ENCODE assay signal across 8 cellular contexts in the genomic region with DNA sequence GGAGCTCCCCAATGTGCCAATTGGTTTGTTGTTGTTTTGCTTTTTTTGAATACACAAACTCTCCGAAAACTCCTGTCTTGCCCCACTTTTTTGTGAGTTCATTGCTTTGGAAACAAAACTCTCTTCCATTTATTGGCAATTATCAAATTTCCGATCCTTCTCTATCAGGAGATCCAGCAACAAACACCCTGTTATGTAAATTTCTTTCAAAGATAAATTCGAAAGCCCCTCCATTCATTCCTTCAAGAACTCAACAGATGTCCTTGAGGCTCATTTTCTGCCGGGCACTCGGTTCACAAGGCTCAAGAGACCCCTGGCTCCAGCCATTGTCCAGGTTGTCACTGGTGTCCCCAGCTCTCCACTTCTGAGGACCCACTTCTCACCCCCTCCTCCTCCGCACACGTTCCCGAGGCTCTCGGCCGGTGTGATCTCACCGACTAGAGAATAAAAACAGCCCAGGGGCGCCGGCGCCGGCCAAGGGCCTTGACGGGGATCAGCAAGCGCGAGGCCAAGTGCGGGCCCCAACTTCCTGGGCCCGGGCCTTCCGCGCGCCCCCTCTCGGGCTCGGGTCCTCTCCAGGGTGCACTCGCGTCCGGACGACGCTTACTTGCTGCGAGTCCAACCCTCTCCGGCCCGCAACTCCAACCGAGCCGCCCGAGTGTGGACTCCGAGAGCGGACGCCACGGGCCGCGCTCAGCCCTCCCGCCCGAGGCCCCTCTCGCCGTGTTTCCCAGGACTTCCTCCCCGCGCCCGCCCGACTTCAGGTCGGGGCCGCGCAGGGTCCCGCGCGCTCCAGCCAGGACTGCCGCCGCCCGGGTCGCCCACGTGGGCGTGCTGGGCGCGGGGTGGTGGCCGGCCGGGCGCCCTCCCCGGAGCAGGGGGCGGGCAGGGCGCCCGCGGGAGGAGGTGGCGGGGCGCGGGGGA. TPM values are rescaled to one million over a fixed set of nuclear protein-coding genes. Genes with fewer than 3 reads are reported as not detected.
DNase-seq lines count a peak whose midpoint lies in the region; ATAC-seq and TF ChIP-seq lines count a peak whose summit lies in the region.

No MANE protein-coding gene starts in this region.

- DNase-seq in CD4-positive, CD25-positive, alpha-beta regulatory T cell = peak in 1 of 3 donors; percentile 30
- DNase-seq in NAMALWA (ENCODE audit: low spot score) = peak; percentile 69
- no peak for DNase-seq in right atrium auricular region (ENCODE audit: low spot score)
- DNase-seq in gastrocnemius medialis = peak in 1 of 2 donors; percentile 51
- no peak for DNase-seq in glomerular visceral epithelial cell (ENCODE audit: extremely low spot score)
- DNase-seq in NCI-H2171 (lab: John Stamatoyannopoulos, UW) = no peak

- H3K4me3 Mint-ChIP-seq in CD4-positive, CD25-positive, alpha-beta regulatory T cell = peak overlapping the region; percentile 72 to 91 (median 86)
- H3K4me3 Mint-ChIP-seq in activated naive CD8-positive, alpha-beta T cell = peak overlapping the region; percentile 74

- peaks cover under 1% of the 10 kb centered on the region for H3K36me3 ChIP-seq in CD4-positive, CD25-positive, alpha-beta regulatory T cell (ENCODE audit: control insufficient read depth, insufficient read depth, low read length)
- H3K36me3 ChIP-seq in right atrium auricular region (no peaks in the 10 kb centered on the region), gastrocnemius medialis (no peaks in the 10 kb centered on the region)

- peaks cover 12% of the 10 kb centered on the region for H3K27me3 Mint-ChIP-seq in CD4-positive, CD25-positive, alpha-beta regulatory T cell
- no peaks in the 10 kb centered on the region for H3K27me3 Mint-ChIP-seq in activated naive CD8-positive, alpha-beta T cell

- peak overlapping the region; percentile 26 for H3K4me3 ChIP-seq in CD4-positive, CD25-positive, alpha-beta regulatory T cell (ENCODE audit: low read depth, low read length)
- H3K4me3 ChIP-seq in right atrium auricular region = peak overlapping the region; percentile 87 to 90
- peak overlapping the region; percentile 71 to 98 (median 84) for H3K4me3 ChIP-seq in gastrocnemius medialis

- peak; percentile 2 to 19 for ATAC-seq in CD4-positive, CD25-positive, alpha-beta regulatory T cell (ENCODE audit: low read depth in 2 of 2)
- peak; percentile 23 for ATAC-seq in GM21381 (IDR thresholded peaks at IDR 0.05; ENCODE audit: unreplicated experiment)
- peak; percentile 4 for ATAC-seq in gastrocnemius medialis

- H3K27me3 ChIP-seq in CD4-positive, CD25-positive, alpha-beta regulatory T cell (ENCODE audit: control insufficient read depth, insufficient read depth, low read length) = no peaks in the 10 kb centered on the region
- H3K27me3 ChIP-seq in right atrium auricular region (no peaks in the 10 kb centered on the region), gastrocnemius medialis (no peaks in the 10 kb centered on the region)

- peaks cover 6 to 53% (median 39%) of the 10 kb centered on the region in 4 donors for H3K4me1 Mint-ChIP-seq in CD4-positive, CD25-positive, alpha-beta regulatory T cell
- H3K4me1 Mint-ChIP-seq in activated naive CD8-positive, alpha-beta T cell (ENCODE audit: low read depth) = peaks cover 41% of the 10 kb centered on the region

- TF ChIP-seq POLR2A in gastrocnemius medialis (IDR thresholded peaks at IDR 0.05) = no peak

- H3K36me3 Mint-ChIP-seq in CD4-positive, CD25-positive, alpha-beta regulatory T cell = peaks cover 4% of the 10 kb centered on the region
- H3K36me3 Mint-ChIP-seq in activated naive CD8-positive, alpha-beta T cell = no peaks in the 10 kb centered on the region

- intact Hi-C loops in gastrocnemius medialis (cut with DNase I; ENCODE audit: low total_unique reads) = loop anchor here (5.0 kb wide), 2 partner anchors 187 to 457 kb away; partner anchors contain the start of genes AAGAB, C15orf61 and IQCH

- peak overlapping the region; percentile 44 for H3K27ac ChIP-seq in CD4-positive, CD25-positive, alpha-beta regulatory T cell (ENCODE audit: insufficient read depth, low read length, poor library complexity, severe bottlenecking)
- H3K27ac ChIP-seq in right atrium auricular region (peak overlapping the region; percentile 91 to 96), gastrocnemius medialis (peak overlapping the region; percentile 91 to 98 (median 94))

- TF ChIP-seq CTCF in right atrium auricular region (IDR thresholded peaks at IDR 0.05) (no peak), gastrocnemius medialis (IDR thresholded peaks at IDR 0.05 in 4 of 5, conservative IDR thresholded peaks at IDR 0.05 in 1 of 5) (peak in 2 of 5 experiments; percentile 18 to 19)

- peak overlapping the region in 2 of 3 donors; percentile 89 to 91 for H3K27ac Mint-ChIP-seq in CD4-positive, CD25-positive, alpha-beta regulatory T cell
- H3K27ac Mint-ChIP-seq in activated naive CD8-positive, alpha-beta T cell = peak overlapping the region; percentile 41

- no peaks in the 10 kb centered on the region for H3K9me3 ChIP-seq in CD4-positive, CD25-positive, alpha-beta regulatory T cell (ENCODE audit: control insufficient read depth in 2 of 2, low read length in 2 of 2)
- H3K9me3 ChIP-seq in right atrium auricular region = no peaks in the 10 kb centered on the region
- no peaks in the 10 kb centered on the region for H3K9me3 ChIP-seq in gastrocnemius medialis

- H3K4me1 ChIP-seq in CD4-positive, CD25-positive, alpha-beta regulatory T cell (ENCODE audit: control insufficient read depth, insufficient read depth, low read length, poor library complexity, severe bottlenecking) = peaks cover 38% of the 10 kb centered on the region
- peaks cover 0 to 40% of the 10 kb centered on the region in 2 donors for H3K4me1 ChIP-seq in right atrium auricular region
- peaks cover 25 to 29% of the 10 kb centered on the region in 2 donors for H3K4me1 ChIP-seq in gastrocnemius medialis

- in situ Hi-C loops in gastrocnemius medialis (cut with MboI; ENCODE audit: low sequenced_read_pairs in 4 of 4) = loop anchor here in 1 of 4 donors (10.0 kb wide), 1 partner anchor 190 kb away; the partner anchor contains the start of genes AAGAB and IQCH

- no peaks in the 10 kb centered on the region for H3K9me3 Mint-ChIP-seq in CD4-positive, CD25-positive, alpha-beta regulatory T cell
- no peaks in the 10 kb centered on the region for H3K9me3 Mint-ChIP-seq in activated naive CD8-positive, alpha-beta T cell (ENCODE audit: low read depth)

RNA-seq across cellular contexts. Expression of gene SMAD3, which starts 0.5 kb away (rescaled TPM):
- 76.6 TPM for total RNA-seq in CD4-positive, CD25-positive, alpha-beta regulatory T cell
- 10 to 100 TPM; 12.0 to 17.0 (median 14.5) TPM for polyA plus RNA-seq in CD4-positive, CD25-positive, alpha-beta regulatory T cell
- total RNA-seq in right atrium auricular region = 10 to 100 TPM; 20.8 to 37.8 TPM
- 10 to 100 TPM; 15.9 to 61.7 (median 26.3) TPM for total RNA-seq in gastrocnemius medialis

Comparison
In these comparisons a context has a peak if more than half of its experiments do, and no peak if none do; other contexts are left out.
1. H3K27ac ChIP-seq: peak in every context shown above with its lines; median percentile 94 in gastrocnemius medialis; 94 in right atrium auricular region; 44 in CD4-positive, CD25-positive, alpha-beta regulatory T cell.
2. H3K4me3 ChIP-seq: peak in every context shown above with its lines; median percentile 88 in right atrium auricular region; 84 in gastrocnemius medialis; 26 in CD4-positive, CD25-positive, alpha-beta regulatory T cell.